ENCODE assay signal across 11 cellular contexts in genomic region chr9:83154821-83155220, GRCh38.
DNase-seq lines count a peak whose midpoint lies in the region; ATAC-seq, FAIRE-seq and TF ChIP-seq lines count a peak whose summit lies in the region.
"Had no signal": no experiment of that assay in that cellular context is flagged by ENCODE, and none has a peak within 500 bp of the region (broad histone marks: within the 10 kb centered on the region; RNA-seq: fewer than 3 reads in every experiment).

No MANE protein-coding gene starts in this region.

- no peaks in the 10 kb centered on the region for H3K36me3 ChIP-seq in left lung

- no peak overlapping the region for H3K27ac Mint-ChIP-seq in naive thymus-derived CD8-positive, alpha-beta T cell
- H3K27ac Mint-ChIP-seq: brain had no signal

- H3K9me3 Mint-ChIP-seq in naive thymus-derived CD8-positive, alpha-beta T cell = peaks cover 0 to 15% (median 2%) of the 10 kb centered on the region in 9 donors

- peak; percentile 79 for FAIRE-seq in RCC 7860 (lab: Jason Lieb, UNC)

- H3K36me3 Mint-ChIP-seq in naive thymus-derived CD8-positive, alpha-beta T cell = peaks cover 0 to 2% (median 0%) of the 10 kb centered on the region in 3 donors
- H3K36me3 Mint-ChIP-seq: brain had no signal

- DNase-seq in GM12865 (ENCODE audit: low read depth) (peak; percentile 36), RCC 7860 (ENCODE audit: low spot score) (peak; percentile 74), left lung (no peak), UCSD-AML1 (lab: John Stamatoyannopoulos, UW; ENCODE audit: unreplicated experiment) (no peak), NAMALWA (ENCODE audit: low spot score) (no peak)
- DNase-seq in activated CD8-positive, alpha-beta memory T cell treated with anti-CD3 and anti-CD28 coated beads, Interleukin-2, amount 50 U/mL, for 4 hours = no peak
- DNase-seq in naive thymus-derived CD8-positive, alpha-beta T cell = no peak
- DNase-seq: activated T-cell treated with anti-CD3 and anti-CD28 coated beads, Interleukin-2, amount 50 U/mL, for 1 hour had no signal

- H3K27ac ChIP-seq in left lung = peak overlapping the region; percentile 18 to 50
- H3K27ac ChIP-seq: VCaP had no signal

- H3K4me3 Mint-ChIP-seq in naive thymus-derived CD8-positive, alpha-beta T cell = no peak overlapping the region
- H3K4me3 Mint-ChIP-seq: brain had no signal

- H3K27me3 Mint-ChIP-seq in naive thymus-derived CD8-positive, alpha-beta T cell = peaks cover 0 to 7% (median 0%) of the 10 kb centered on the region in 5 donors

- no peak overlapping the region for H3K4me3 ChIP-seq in GM12865 (ENCODE audit: low read depth, low read length)
- no peak overlapping the region for H3K4me3 ChIP-seq in left lung

- intact Hi-C loops in left lung (cut with DNase I) = no loop called here

- no peaks in the 10 kb centered on the region for H3K9me3 ChIP-seq in left lung

- H3K4me1 ChIP-seq in left lung = no peaks in the 10 kb centered on the region

- POLR2A ChIA-PET in naive thymus-derived CD8-positive, alpha-beta T cell (lab: Charles Lee) = no interaction called here

- ATAC-seq in HG02763 (IDR thresholded peaks at IDR 0.05; ENCODE audit: unreplicated experiment) (peak; percentile 37), left lung (peak; percentile 92)
- ATAC-seq in naive thymus-derived CD8-positive, alpha-beta T cell = no peak

- H3K4me1 Mint-ChIP-seq in naive thymus-derived CD8-positive, alpha-beta T cell = no peaks in the 10 kb centered on the region
- H3K4me1 Mint-ChIP-seq: brain had no signal

- H3K27me3 ChIP-seq in left lung = no peaks in the 10 kb centered on the region

- TF ChIP-seq CTCF in GM12865 (IDR thresholded peaks at IDR 0.05; ENCODE audit: insufficient read depth, low read depth, low read length, missing control alignments) = no peak
- no peak for TF ChIP-seq CTCF in left lung (IDR thresholded peaks at IDR 0.05)

Comparison
In these comparisons a context has a peak if more than half of its experiments do, and no peak if none do; other contexts are left out.
1. DNase-seq: peak in GM12865 (single experiment) and RCC 7860 (single experiment); none in left lung (0 of 2), activated CD8-positive, alpha-beta memory T cell treated with anti-CD3 and anti-CD28 coated beads, Interleukin-2, amount 50 U/mL, for 4 hours (single experiment), naive thymus-derived CD8-positive, alpha-beta T cell (0 of 10), UCSD-AML1 (single experiment) and NAMALWA (single experiment).
2. ATAC-seq: peak in HG02763 (single experiment) and left lung (single experiment); none in naive thymus-derived CD8-positive, alpha-beta T cell (0 of 2).